8 cellular contexts compared by ENCODE assay signal in the genomic region with DNA sequence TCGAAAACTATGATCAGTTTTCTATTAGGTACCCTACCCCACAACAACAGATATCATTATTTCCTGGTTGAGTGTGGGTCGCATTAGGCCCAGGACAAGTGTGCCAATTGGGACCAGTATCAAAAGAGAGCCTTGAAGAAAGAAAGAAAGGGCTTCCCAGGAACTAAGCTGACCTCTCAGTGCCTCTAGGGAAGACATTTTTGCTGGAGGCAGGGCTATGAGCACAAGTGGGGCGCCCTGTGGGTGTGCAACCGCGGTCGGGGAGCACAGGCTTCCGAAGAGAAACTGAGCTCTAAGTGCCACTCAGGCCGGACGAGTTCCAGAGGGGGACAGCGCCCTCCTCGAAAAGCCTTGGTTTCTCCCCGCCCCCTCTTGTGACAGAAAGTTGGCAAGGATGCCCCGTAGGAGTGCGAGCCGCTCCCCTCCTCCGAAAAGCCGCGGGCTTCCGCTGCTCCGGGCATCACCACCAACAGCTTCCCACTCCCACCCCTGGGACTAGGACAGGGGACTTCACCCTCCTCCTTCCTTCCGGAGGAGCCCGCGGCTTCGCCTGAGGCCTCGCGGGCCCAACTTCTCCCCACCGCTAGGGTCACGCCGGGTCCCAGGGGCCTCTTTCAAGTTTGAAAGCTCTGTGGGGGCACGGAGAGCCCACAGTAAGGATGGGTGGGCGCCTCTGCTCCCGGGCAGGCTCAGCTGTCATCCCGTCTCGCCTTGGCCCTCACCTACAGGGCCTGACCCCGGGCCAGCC. TPM values are rescaled to one million over a fixed set of nuclear protein-coding genes. Genes with fewer than 3 reads are reported as not detected.
A peak's percentile ranks its signal among the peaks of the same experiment; 100 is the strongest.
DNase-seq lines count a peak whose midpoint lies in the region; ATAC-seq and TF ChIP-seq lines count a peak whose summit lies in the region.

No MANE protein-coding gene starts in this region.

- no peaks in the 10 kb centered on the region for H3K36me3 ChIP-seq in RWPE2 (ENCODE audit: low read depth)
- no peaks in the 10 kb centered on the region for H3K36me3 ChIP-seq in prostate gland

- H3K27me3 ChIP-seq in RWPE2 (ENCODE audit: insufficient read depth, poor library complexity, severe bottlenecking) (peaks cover 4% of the 10 kb centered on the region), prostate gland (replicated peaks; ENCODE audit: insufficient read depth) (no peaks in the 10 kb centered on the region)

- no peak for ATAC-seq in RWPE2 (ENCODE audit: low read depth)
- ATAC-seq in GM18502 (IDR thresholded peaks at IDR 0.05; ENCODE audit: poor library complexity, unreplicated experiment), result no peak

- H3K4me1 ChIP-seq in RWPE2 (ENCODE audit: insufficient read depth, poor library complexity, severe bottlenecking), result no peaks in the 10 kb centered on the region
- H3K4me1 ChIP-seq in prostate gland (replicated peaks), result no peaks in the 10 kb centered on the region

- TF ChIP-seq CTCF in RWPE2 (IDR thresholded peaks at IDR 0.05; ENCODE audit: poor library complexity, severe bottlenecking), result no peak
- no peak for TF ChIP-seq CTCF in glutamatergic neuron (IDR thresholded peaks at IDR 0.05; ENCODE audit: partially characterized antibody, unreplicated experiment)
- no peak for TF ChIP-seq CTCF in prostate gland (IDR thresholded peaks at IDR 0.05)

- no peak overlapping the region for H3K4me3 Mint-ChIP-seq in glutamatergic neuron (ENCODE audit: unreplicated experiment)

- 27% methylated on average over 23 of the region's 35 CpGs for WGBS in prostate gland

- peaks cover 35% of the 10 kb centered on the region for H3K27me3 Mint-ChIP-seq in glutamatergic neuron (ENCODE audit: unreplicated experiment)

- H3K9me3 ChIP-seq in RWPE2 (ENCODE audit: severe bottlenecking) (no peaks in the 10 kb centered on the region), prostate gland (no peaks in the 10 kb centered on the region)

- no peak overlapping the region for H3K27ac ChIP-seq in RWPE2 (ENCODE audit: poor library complexity, severe bottlenecking)
- peak overlapping the region; percentile 81 to 89 for H3K27ac ChIP-seq in prostate gland

- peaks cover 2% of the 10 kb centered on the region for H3K4me1 Mint-ChIP-seq in glutamatergic neuron (ENCODE audit: low read depth, unreplicated experiment)

- H3K27ac Mint-ChIP-seq in glutamatergic neuron (ENCODE audit: unreplicated experiment), result no peak overlapping the region

- H3K4me3 ChIP-seq in RWPE2 (ENCODE audit: severe bottlenecking) (peak overlapping the region; percentile 91), prostate gland (peak overlapping the region; percentile 45 to 56)

- H3K9me3 Mint-ChIP-seq in glutamatergic neuron (ENCODE audit: unreplicated experiment), result peaks cover 17% of the 10 kb centered on the region

- DNase-seq in Daoy (ENCODE audit: low read depth) (peak; percentile 63), RWPE2 (ENCODE audit: low spot score) (peak; percentile 65), glutamatergic neuron (peak; percentile 26), prostate gland (ENCODE audit: low spot score) (no peak), kidney glomerular epithelial cell (lab: John Stamatoyannopoulos, UW) (no peak), T-helper 1 cell (no peak)
- no peak for DNase-seq in activated CD4-positive, CD25-positive, alpha-beta regulatory T cell treated with anti-CD3 and anti-CD28 coated beads, Interleukin-2, amount 50 U/mL, for 72 hours

- intact Hi-C loops in prostate gland (cut with DNase I), result loop anchor here (5.0 to 10.0 kb wide), 3 partner anchors 154 to 1116 kb away; no protein-coding TSS in a partner anchor

- TF ChIP-seq POLR2A in prostate gland (IDR thresholded peaks at IDR 0.05), result no peak

- H3K36me3 Mint-ChIP-seq in glutamatergic neuron (ENCODE audit: unreplicated experiment), result no peaks in the 10 kb centered on the region

RNA-seq across cellular contexts. Expression of a gene that starts 2.0 kb away (rescaled TPM):
- 6.1 and 10.5 TPM in 2 replicates for total RNA-seq in Daoy (2014; rRNA removed; shearing (Covaris generic))
- total RNA-seq in glutamatergic neuron (ENCODE audit: unreplicated experiment), result 0.39 TPM
- total RNA-seq in prostate gland, result 10 to 100 TPM; 11.9 to 12.4 TPM

RNA-seq across cellular contexts. Expression of a gene that starts 4.0 kb away (rescaled TPM):
- total RNA-seq in Daoy (2014; rRNA removed; shearing (Covaris generic)), result 7.3 and 10.0 TPM in 2 replicates
- total RNA-seq in glutamatergic neuron (ENCODE audit: unreplicated experiment) (0.37 TPM), prostate gland (10 to 100 TPM; 14.9 to 49.3 TPM)

Comparison
In these comparisons a context has a peak if more than half of its experiments do, and no peak if none do; other contexts are left out.
1. DNase-seq: peak in Daoy (single experiment), RWPE2 (single experiment) and glutamatergic neuron (single experiment); none in prostate gland (single experiment), activated CD4-positive, CD25-positive, alpha-beta regulatory T cell treated with anti-CD3 and anti-CD28 coated beads, Interleukin-2, amount 50 U/mL, for 72 hours (single experiment), kidney glomerular epithelial cell (single experiment) and T-helper 1 cell (0 of 5).